Comparison of ENCODE assay signal across 30 cellular contexts in genomic region chr5:139088024-139088423, GRCh38.
DNase-seq lines count a peak whose midpoint lies in the region; ATAC-seq and TF ChIP-seq lines count a peak whose summit lies in the region.
"Had no signal": no experiment of that assay in that cellular context is flagged by ENCODE, and none has a peak within 500 bp of the region (broad histone marks: within the 10 kb centered on the region; RNA-seq: fewer than 3 reads in every experiment).

No MANE protein-coding gene starts in this region.

- no peak overlapping the region for H3K27ac Mint-ChIP-seq in activated T-helper 17 cell treated with anti-CD3 and anti-CD28 coated beads, Interleukin-2, amount 50 U/mL, for 72 hours

- CTCF ChIA-PET in mammary epithelial cell (lab: Charles Lee; ENCODE audit: low non-redundant PET), result interaction anchor here (0.7 kb wide), 1 partner anchor 103 kb away, joined by 4 read pairs; no protein-coding TSS in a partner anchor

- H4K20me1 ChIP-seq in mammary epithelial cell (ENCODE audit: insufficient read depth, low read length), result no peaks in the 10 kb centered on the region

- H3K9ac ChIP-seq in mammary epithelial cell (ENCODE audit: insufficient read depth, low read length), result no peak overlapping the region
- H3K9ac ChIP-seq: KMS-11 had no signal

- no peaks in the 10 kb centered on the region for H3K36me3 ChIP-seq in mammary epithelial cell (ENCODE audit: insufficient read depth, low read length)
- H3K36me3 ChIP-seq in breast epithelium, result no peaks in the 10 kb centered on the region
- H3K36me3 ChIP-seq: BE2C, brain microvascular endothelial cell, Peyer's patch, right atrium auricular region, stomach had no signal

- TF ChIP-seq CTCF in mammary epithelial cell (conservative IDR thresholded peaks at IDR 0.05 in 1 of 2, IDR thresholded peaks at IDR 0.05 in 1 of 2; ENCODE audit: extremely low read depth in 1 of 2, insufficient read depth in 1 of 2, low read depth in 1 of 2, low read length in 2 of 2) (no peak), breast epithelium (IDR thresholded peaks at IDR 0.05) (no peak)

- TF ChIP-seq POLR2A in breast epithelium (IDR thresholded peaks at IDR 0.05), result no peak

- peaks cover 7% of the 10 kb centered on the region for H3K9me3 Mint-ChIP-seq in activated T-helper 17 cell treated with anti-CD3 and anti-CD28 coated beads, Interleukin-2, amount 50 U/mL, for 72 hours

- 93% methylated on average over 1 of the region's 1 CpG for WGBS in mammary epithelial cell (ENCODE audit: low coverage, missing lambda C conversion rate)

- DNase-seq in mammary epithelial cell (peak; percentile 12), breast epithelium (ENCODE audit: low spot score in 2 of 2) (no peak), foreskin melanocyte (peak; percentile 80), NCI-H2107 (lab: John Stamatoyannopoulos, UW) (no peak), HuH-7 (ENCODE audit: low spot score) (no peak), hypothalamus (lab: John Stamatoyannopoulos, UW) (no peak)
- no peak for DNase-seq in activated effector memory CD4-positive, alpha-beta T cell treated with anti-CD3 and anti-CD28 coated beads, Interleukin-2, amount 50 U/mL, for 16 hours
- DNase-seq: activated CD8-positive, alpha-beta memory T cell treated with anti-CD3 and anti-CD28 coated beads for 24 hours; activated naive CD4-positive, alpha-beta T cell treated with Interleukin-2 at 50 U/mL for 16 hours; activated T-cell treated with anti-CD3 and anti-CD28 coated beads, Interleukin-2, amount 50 U/mL, for 48 hours; amniotic stem cell; BE2C; brain microvascular endothelial cell; effector memory CD8-positive, alpha-beta T cell; EL; erythroblast; NCI-H1436; NCI-H2081; NCI-H774; Peyer's patch; posterior cingulate gyrus; stimulated activated CD8-positive, alpha-beta memory T cell treated with anti-CD3 and anti-CD28 coated beads, Interleukin-4, amount 100 ng/mL, for 48 hours; stomach; SW 1271; T-helper 9 cell; trophoblast cell had no signal

- H3K27me3 Mint-ChIP-seq in activated T-helper 17 cell treated with anti-CD3 and anti-CD28 coated beads, Interleukin-2, amount 50 U/mL, for 72 hours, result no peaks in the 10 kb centered on the region
- H3K27me3 Mint-ChIP-seq: effector memory CD8-positive, alpha-beta T cell had no signal

- peaks cover 12% of the 10 kb centered on the region for H3K36me3 Mint-ChIP-seq in activated T-helper 17 cell treated with anti-CD3 and anti-CD28 coated beads, Interleukin-2, amount 50 U/mL, for 72 hours (ENCODE audit: low read depth)

- peaks cover 5% of the 10 kb centered on the region for H3K4me1 Mint-ChIP-seq in activated T-helper 17 cell treated with anti-CD3 and anti-CD28 coated beads, Interleukin-2, amount 50 U/mL, for 72 hours

- BruUV-seq in mammary epithelial cell (replicated peaks; lab: Mats Ljungman, UMichigan), result no TSS peak

- no peak overlapping the region for H3K4me2 ChIP-seq in mammary epithelial cell (ENCODE audit: insufficient read depth, low read depth, low read length)
- H3K4me2 ChIP-seq: KMS-11 had no signal

- no peak overlapping the region for H2AFZ ChIP-seq in mammary epithelial cell (ENCODE audit: low read depth, low read length)

- dilution Hi-C loops in mammary epithelial cell (cut with HindIII; ENCODE audit: low sequenced_read_pairs), result no loop called here

- H3K9me3 ChIP-seq in mammary epithelial cell (replicated peaks; ENCODE audit: insufficient read depth, low read length) (no peaks in the 10 kb centered on the region), breast epithelium (no peaks in the 10 kb centered on the region)
- H3K9me3 ChIP-seq: BE2C, Peyer's patch, right atrium auricular region, stomach had no signal

- H3K4me3 ChIP-seq in mammary epithelial cell (replicated peaks in 1 of 3; ENCODE audit: insufficient read depth in 1 of 3, low read depth in 2 of 3, low read length in 3 of 3), result no peak overlapping the region
- no peak overlapping the region for H3K4me3 ChIP-seq in breast epithelium
- H3K4me3 ChIP-seq: Peyer's patch, right atrium auricular region, stomach had no signal

- H3K27ac ChIP-seq in mammary epithelial cell (ENCODE audit: insufficient read depth, low read depth, low read length), result no peak overlapping the region
- H3K27ac ChIP-seq in breast epithelium, result no peak overlapping the region
- H3K27ac ChIP-seq: brain microvascular endothelial cell, KMS-11, Peyer's patch, right atrium auricular region, stomach had no signal

- no peaks in the 10 kb centered on the region for H3K79me2 ChIP-seq in mammary epithelial cell (ENCODE audit: insufficient read depth, low read length)

- ATAC-seq in activated T-helper 17 cell treated with anti-CD3 and anti-CD28 coated beads, Interleukin-2, amount 50 U/mL, for 72 hours (replicated peaks), result peak; percentile 72
- ATAC-seq: effector memory CD8-positive, alpha-beta T cell; left lobe of liver had no signal

- intact Hi-C loops in mammary epithelial cell (cut with micrococcal nuclease) (no loop called here), breast epithelium (cut with DNase I; ENCODE audit: low total_unique reads) (no loop called here)

- no peaks in the 10 kb centered on the region for H3K27me3 ChIP-seq in mammary epithelial cell (ENCODE audit: insufficient read depth, low read length)
- H3K27me3 ChIP-seq in breast epithelium, result no peaks in the 10 kb centered on the region
- H3K27me3 ChIP-seq: BE2C, brain microvascular endothelial cell, Peyer's patch, right atrium auricular region, stomach had no signal

- in situ Hi-C loops in mammary epithelial cell (cut with MboI; ENCODE audit: low sequenced_read_pairs in 2 of 2), result no loop called here

- H3K4me1 ChIP-seq in mammary epithelial cell (ENCODE audit: insufficient read depth, low read length), result no peaks in the 10 kb centered on the region
- no peaks in the 10 kb centered on the region for H3K4me1 ChIP-seq in breast epithelium
- H3K4me1 ChIP-seq: BE2C had no signal

- H3K4me3 Mint-ChIP-seq in activated T-helper 17 cell treated with anti-CD3 and anti-CD28 coated beads, Interleukin-2, amount 50 U/mL, for 72 hours, result no peak overlapping the region
- H3K4me3 Mint-ChIP-seq: effector memory CD8-positive, alpha-beta T cell had no signal

Comparison
In these comparisons a context has a peak if more than half of its experiments do, and no peak if none do; other contexts are left out.
1. DNase-seq: peak in mammary epithelial cell (single experiment) and foreskin melanocyte (single experiment); none in breast epithelium (0 of 2), NCI-H2107 (single experiment), HuH-7 (single experiment), hypothalamus (0 of 51) and activated effector memory CD4-positive, alpha-beta T cell treated with anti-CD3 and anti-CD28 coated beads, Interleukin-2, amount 50 U/mL, for 16 hours (single experiment).